Comparison of ENCODE assay signal across 20 cellular contexts in the genomic region with DNA sequence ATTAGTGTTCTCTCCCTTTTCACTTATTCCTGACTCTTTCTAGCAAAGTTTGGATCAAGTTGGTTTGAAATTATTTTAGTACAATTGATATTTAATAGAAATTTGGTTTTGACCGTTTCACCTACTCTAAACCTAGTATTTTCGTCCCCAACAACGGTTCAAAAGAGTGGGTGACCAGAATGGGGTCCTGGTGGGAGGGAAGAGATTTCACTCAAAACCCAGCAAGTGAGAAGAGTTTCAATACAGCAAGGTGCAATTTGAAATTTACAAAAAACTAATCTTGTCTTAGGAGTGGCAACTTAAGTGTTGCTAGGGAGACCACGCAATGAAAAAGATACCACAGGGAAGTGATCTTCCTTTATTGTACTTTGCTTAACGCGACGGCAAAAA. TPM values are rescaled to one million over a fixed set of nuclear protein-coding genes. Genes with fewer than 3 reads are reported as not detected.
DNase-seq lines count a peak whose midpoint lies in the region; ATAC-seq and TF ChIP-seq lines count a peak whose summit lies in the region.
"Had no signal": no experiment of that assay in that cellular context is flagged by ENCODE, and none has a peak within 500 bp of the region (broad histone marks: within the 10 kb centered on the region; RNA-seq: fewer than 3 reads in every experiment).

No MANE protein-coding gene starts in this region.

- H4K20me1 ChIP-seq in SK-N-SH (ENCODE audit: insufficient read depth) (no peaks in the 10 kb centered on the region), hepatocyte (ENCODE audit: insufficient read depth, poor library complexity, severe bottlenecking) (no peaks in the 10 kb centered on the region)

- H3K9me3 ChIP-seq in SK-N-SH (no peaks in the 10 kb centered on the region), hepatocyte (ENCODE audit: low read depth) (no peaks in the 10 kb centered on the region), skeletal muscle satellite cell (replicated peaks; ENCODE audit: low read length) (no peaks in the 10 kb centered on the region)
- H3K9me3 ChIP-seq: esophagus squamous epithelium, lower lobe of right lung had no signal

- TF ChIP-seq EP300 in SK-N-SH (IDR thresholded peaks at IDR 0.05; ENCODE audit: borderline replicate concordance in 1 of 2, low read depth in 1 of 2, low read length in 1 of 2), result no peak

- H3K27ac ChIP-seq in SK-N-SH (ENCODE audit: low read depth in 2 of 2, low read length in 1 of 2), result no peak overlapping the region
- H3K27ac ChIP-seq in hepatocyte, result no peak overlapping the region
- H3K27ac ChIP-seq: 22Rv1; BLaER1 treated with 17β-estradiol and CSF1 and Interleukin-3, amounts not matched to agents 10 nM and 100 nM; cardiac muscle cell; esophagus squamous epithelium; HL-60; lower lobe of right lung had no signal

- H3F3A ChIP-seq in SK-N-SH (replicated peaks; ENCODE audit: insufficient read depth), result peaks cover 11% of the 10 kb centered on the region

- H3K4me1 Mint-ChIP-seq in activated T-cell treated with anti-CD3 and anti-CD28 coated beads, Interleukin-2, amount 50 U/mL, for 4 hours (ENCODE audit: low read depth), result peaks cover 11% of the 10 kb centered on the region

- TF ChIP-seq CTCF in SK-N-SH (IDR thresholded peaks at IDR 0.05) (no peak), WI38 (IDR thresholded peaks at IDR 0.05; ENCODE audit: low read depth, low read length) (no peak), hepatocyte (IDR thresholded peaks at IDR 0.05; ENCODE audit: poor library complexity) (no peak)

- H3K36me3 Mint-ChIP-seq in activated T-cell treated with anti-CD3 and anti-CD28 coated beads, Interleukin-2, amount 50 U/mL, for 4 hours (ENCODE audit: insufficient read depth), result no peaks in the 10 kb centered on the region
- H3K36me3 Mint-ChIP-seq: stimulated activated memory B cell treated with anti-CD40 and anti-IgM and Interleukin-4, amounts not matched to agents 10 μg/mL and 1 μg/mL and 100 μg/mL, for 72 hours had no signal

- H3K4me2 ChIP-seq in SK-N-SH (peak overlapping the region; percentile 88), hepatocyte (peak overlapping the region; percentile 72), skeletal muscle satellite cell (ENCODE audit: low read length) (peak overlapping the region; percentile 79)
- H3K4me2 ChIP-seq: BLaER1 treated with 17β-estradiol and CSF1 and Interleukin-3, amounts not matched to agents 10 nM and 100 nM had no signal

- H3K36me3 ChIP-seq in SK-N-SH (replicated peaks in 1 of 2; ENCODE audit: control insufficient read depth in 1 of 2, insufficient read depth in 2 of 2, low read length in 1 of 2) (no peaks in the 10 kb centered on the region), hepatocyte (replicated peaks; ENCODE audit: insufficient read depth, low read depth) (no peaks in the 10 kb centered on the region), skeletal muscle satellite cell (ENCODE audit: insufficient read depth, low read length) (no peaks in the 10 kb centered on the region)
- H3K36me3 ChIP-seq: BLaER1 treated with 17β-estradiol and CSF1 and Interleukin-3, amounts not matched to agents 10 nM and 100 nM; cardiac muscle cell; esophagus squamous epithelium; lower lobe of right lung had no signal

- peaks cover 6% of the 10 kb centered on the region for H3K27me3 ChIP-seq in SK-N-SH (ENCODE audit: insufficient read depth)
- H3K27me3 ChIP-seq in hepatocyte, result peaks cover 97% of the 10 kb centered on the region
- peaks cover 52% of the 10 kb centered on the region for H3K27me3 ChIP-seq in skeletal muscle satellite cell (ENCODE audit: control insufficient read depth, insufficient read depth, low read length)

- no peaks in the 10 kb centered on the region for H3K79me2 ChIP-seq in SK-N-SH (ENCODE audit: insufficient read depth)
- no peaks in the 10 kb centered on the region for H3K79me2 ChIP-seq in hepatocyte

- H3K9me2 ChIP-seq in SK-N-SH (no peaks in the 10 kb centered on the region), hepatocyte (replicated peaks; ENCODE audit: insufficient read depth) (no peaks in the 10 kb centered on the region)

- POLR2A ChIA-PET in SK-N-SH (lab: Yijun Ruan, JAX), result interaction anchor here (1.2 kb wide), 1 partner anchor 189 kb away, joined by 3 read pairs; no protein-coding TSS in a partner anchor

- WGBS in SK-N-SH (ENCODE audit: low lambda C conversion rate), result 81% methylated on average over 7 of the region's 7 CpGs
- 8% methylated on average over 7 of the region's 7 CpGs for WGBS in hepatocyte (ENCODE audit: low lambda C conversion rate, missing lambda C conversion rate)

- H2AFZ ChIP-seq in SK-N-SH (ENCODE audit: low read depth) (no peak overlapping the region), hepatocyte (no peak overlapping the region)

- H3K4me3 Mint-ChIP-seq in activated T-cell treated with anti-CD3 and anti-CD28 coated beads, Interleukin-2, amount 50 U/mL, for 4 hours, result no peak overlapping the region
- H3K4me3 Mint-ChIP-seq: activated naive CD8-positive, alpha-beta T cell treated with anti-CD3 and anti-CD28 coated beads, Interleukin-2, amount 10 ng/mL, durations not matched to agents 7 days and 5 days; stimulated activated memory B cell treated with anti-CD40 and anti-IgM and Interleukin-4, amounts not matched to agents 10 μg/mL and 1 μg/mL and 100 μg/mL, for 72 hours had no signal

- DNase-seq in SK-N-SH (no peak), hepatocyte (ENCODE audit: low spot score) (no peak), GM03348 (ENCODE audit: low spot score) (no peak)
- DNase-seq in effector CD8-positive, alpha-beta T cell (lab: John Stamatoyannopoulos, UW), result no peak
- no peak for DNase-seq in activated T-cell treated with anti-CD3 and anti-CD28 coated beads, Interleukin-2, amount 50 U/mL, for 4 hours
- DNase-seq: esophagus squamous epithelium, GF-D8, lower lobe of right lung, NCI-H2081, SIG-M5 had no signal

- H3K4me3 ChIP-seq in SK-N-SH (ENCODE audit: low read depth in 2 of 2, low read length in 1 of 2) (no peak overlapping the region; a peak in 1 of 4 replicates), WI38 (ENCODE audit: low read depth, low read length) (peak overlapping the region; percentile 47), hepatocyte (no peak overlapping the region), skeletal muscle satellite cell (ENCODE audit: low read length) (peak overlapping the region; percentile 63)
- H3K4me3 ChIP-seq: BLaER1 treated with 17β-estradiol and CSF1 and Interleukin-3, amounts not matched to agents 10 nM and 100 nM; cardiac muscle cell; K562; lower lobe of right lung had no signal

- peaks cover 4% of the 10 kb centered on the region for H3K9me3 Mint-ChIP-seq in activated T-cell treated with anti-CD3 and anti-CD28 coated beads, Interleukin-2, amount 50 U/mL, for 4 hours
- H3K9me3 Mint-ChIP-seq: stimulated activated memory B cell treated with anti-CD40 and anti-IgM and Interleukin-4, amounts not matched to agents 10 μg/mL and 1 μg/mL and 100 μg/mL, for 72 hours had no signal

- ATAC-seq in SK-N-SH treated with all-trans-retinoic acid at 6 μM for 48 hours, result no peak
- ATAC-seq in activated T-cell treated with anti-CD3 and anti-CD28 coated beads, Interleukin-2, amount 50 U/mL, for 4 hours, result no peak
- ATAC-seq: K562; stimulated activated memory B cell treated with anti-CD40 and anti-IgM and Interleukin-4, amounts not matched to agents 10 μg/mL and 1 μg/mL and 100 μg/mL, for 72 hours had no signal

- CTCF ChIA-PET in SK-N-SH (lab: Yijun Ruan, JAX), result interaction anchor here (0.6 to 3.0 kb wide), 7 partner anchors 8 to 1282 kb away, joined by 3 to 28 read pairs (median 4); partner anchors contain the start of gene NR2F1

- H3K4me1 ChIP-seq in SK-N-SH (ENCODE audit: control insufficient read depth in 1 of 2, insufficient read depth in 2 of 2, low read depth in 1 of 2, low read length in 1 of 2) (peaks cover 0 to 13% of the 10 kb centered on the region in 2 experiments; a peak in 3 of 4 replicates), hepatocyte (ENCODE audit: insufficient read depth) (peaks cover 11% of the 10 kb centered on the region), skeletal muscle satellite cell (ENCODE audit: control insufficient read depth, insufficient read depth, low read length) (peaks cover 24% of the 10 kb centered on the region)

- H3K27me3 Mint-ChIP-seq in activated T-cell treated with anti-CD3 and anti-CD28 coated beads, Interleukin-2, amount 50 U/mL, for 4 hours (ENCODE audit: low read depth), result peaks cover 72% of the 10 kb centered on the region

- H3K9ac ChIP-seq in SK-N-SH (no peak overlapping the region), skeletal muscle satellite cell (ENCODE audit: low read depth, low read length) (no peak overlapping the region)
- H3K9ac ChIP-seq: BLaER1 treated with 17β-estradiol and CSF1 and Interleukin-3, amounts not matched to agents 10 nM and 100 nM had no signal

- TF ChIP-seq RAD21 in SK-N-SH (IDR thresholded peaks at IDR 0.05; ENCODE audit: low read length), result no peak

TF ChIP-seq in SK-N-SH treated with all-trans-retinoic acid at 6 μM for 48 hours, 23 proteins besides CTCF, POLR2A, EP300 and RAD21 (continues in another document):
- no peak for TF ChIP-seq SNAI2 (CRISPR knock-in tag; IDR thresholded peaks at IDR 0.05)
- no peak for TF ChIP-seq PATZ1 (CRISPR knock-in tag; IDR thresholded peaks at IDR 0.05; ENCODE audit: borderline replicate concordance)

RNA-seq across cellular contexts. Expression of gene NR2F1, which starts 28.5 kb away (rescaled TPM):
- polyA plus RNA-seq in SK-N-SH (2012; rRNA removed) (40.0 and 47.1 TPM in 2 replicates), hepatocyte (7.3 and 8.9 TPM in 2 replicates)
- polyA plus RNA-seq in SK-N-SH (2012; cell fraction: cytosol; rRNA removed), result 24.5 and 41.7 TPM in 2 replicates
- polyA plus RNA-seq in SK-N-SH (2012; cell fraction: nucleus; rRNA removed), result 82.7 and 105 TPM in 2 replicates
- total RNA-seq in hepatocyte, result 15.9 and 19.9 TPM in 2 replicates
- total RNA-seq in skeletal muscle satellite cell (2012; rRNA removed), result 15.7 and 19.5 TPM in 2 replicates
- total RNA-seq in activated T-cell treated with anti-CD3 and anti-CD28 coated beads, Interleukin-2, amount 50 U/mL, for 4 hours, result under 1 TPM; 0.08 to 0.21 (median 0.10) TPM
- total RNA-seq: activated naive CD8-positive, alpha-beta T cell treated with anti-CD3 and anti-CD28 coated beads, Interleukin-2, amount 10 ng/mL, durations not matched to agents 7 days and 5 days had no signal
- polyA plus RNA-seq: K562 had no signal

RNA-seq across cellular contexts. Expression of gene NR2F1-AS1, which starts 30.5 kb away (rescaled TPM):
- polyA plus RNA-seq in SK-N-SH (2012; rRNA removed) (7.4 and 8.3 TPM in 2 replicates), hepatocyte (8.6 and 9.3 TPM in 2 replicates)
- 9.3 and 13.1 TPM in 2 replicates for polyA plus RNA-seq in SK-N-SH (2012; cell fraction: cytosol; rRNA removed)
- polyA plus RNA-seq in SK-N-SH (2012; cell fraction: nucleus; rRNA removed), result 12.3 TPM in 2 replicates
- total RNA-seq in hepatocyte, result 8.2 and 8.4 TPM in 2 replicates
- 11.6 and 18.8 TPM in 2 replicates for total RNA-seq in skeletal muscle satellite cell (2012; rRNA removed)
- total RNA-seq in activated T-cell treated with anti-CD3 and anti-CD28 coated beads, Interleukin-2, amount 50 U/mL, for 4 hours, result not detected
- total RNA-seq: activated naive CD8-positive, alpha-beta T cell treated with anti-CD3 and anti-CD28 coated beads, Interleukin-2, amount 10 ng/mL, durations not matched to agents 7 days and 5 days; K562 had no signal
- polyA plus RNA-seq: K562 had no signal

Comparison
In these comparisons a context has a peak if more than half of its experiments do, and no peak if none do; other contexts are left out.
1. H3K4me3 ChIP-seq: peak in WI38 (single experiment) and skeletal muscle satellite cell (single experiment); none in SK-N-SH (0 of 2) and hepatocyte (single experiment).
2. RNA of gene NR2F1, which starts 28.5 kb away (total RNA-seq): 15.9 to 19.9 TPM in hepatocyte; 0.08 to 0.21 TPM in activated T-cell treated with anti-CD3 and anti-CD28 coated beads, Interleukin-2, amount 50 U/mL, for 4 hours; every median in the first group is over 10 times any median in the second.
3. Peak in every context shown above with its lines, with median percentiles within 50 percentile points of each other: H3K4me2 ChIP-seq.